12 cellular contexts compared by ENCODE assay signal in the genomic region with DNA sequence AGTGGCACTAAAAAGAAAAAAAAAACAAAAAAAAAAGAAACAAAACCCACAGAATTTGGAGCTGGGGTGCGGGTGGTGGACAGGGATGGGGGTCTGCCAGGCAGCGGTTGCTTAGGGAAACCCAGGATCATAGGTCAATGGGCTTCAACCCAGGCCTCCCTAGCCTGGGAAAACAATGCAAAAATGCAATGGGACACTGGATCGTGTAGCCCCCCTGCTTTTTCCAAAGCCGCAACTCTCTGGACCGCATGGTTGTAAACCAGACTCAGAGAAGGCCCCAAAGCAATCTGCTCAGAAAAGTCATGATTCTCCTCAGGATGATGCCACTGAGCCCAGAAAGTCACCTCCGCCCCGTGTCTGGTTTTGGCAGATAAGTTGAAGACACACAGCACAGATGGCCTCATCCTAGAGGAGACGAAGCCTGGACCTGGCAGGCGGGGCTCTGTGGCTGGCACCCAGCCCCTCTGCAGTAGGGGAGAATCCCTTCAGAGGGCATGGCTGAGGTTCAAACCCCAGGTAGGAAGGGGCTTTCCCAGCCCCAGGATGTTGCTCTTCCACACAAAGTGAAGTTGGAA. TPM values are rescaled to one million over a fixed set of nuclear protein-coding genes. Genes with fewer than 3 reads are reported as not detected.
DNase-seq lines count a peak whose midpoint lies in the region; ATAC-seq and TF ChIP-seq lines count a peak whose summit lies in the region.
"Had no signal": no experiment of that assay in that cellular context is flagged by ENCODE, and none has a peak within 500 bp of the region (broad histone marks: within the 10 kb centered on the region; RNA-seq: fewer than 3 reads in every experiment).

No MANE protein-coding gene starts in this region.

- H3K4me1 ChIP-seq in Caco-2 (peaks cover 11% of the 10 kb centered on the region), right atrium auricular region (peaks cover 0 to 84% of the 10 kb centered on the region in 2 donors)

- CTCF ChIA-PET in Caco-2 (lab: Charles Lee), result interaction anchor here (0.6 to 2.0 kb wide), 2 partner anchors 13 to 329 kb away, joined by 4 to 11 read pairs; partner anchors contain the start of gene DLX1

- H3K4me1 Mint-ChIP-seq in Caco-2 (ENCODE audit: low read depth, unreplicated experiment), result peaks cover 13% of the 10 kb centered on the region

- intact Hi-C loops in Caco-2 (cut with micrococcal nuclease; ENCODE audit: unreplicated experiment), result no loop called here

- DNase-seq in Caco-2 (no peak), NCI-H2171 (lab: John Stamatoyannopoulos, UW) (peak; percentile 26), fibroblast of peridontal ligament (ENCODE audit: extremely low read depth) (peak; percentile 74), right atrium auricular region (ENCODE audit: low spot score) (no peak)
- no peak for DNase-seq in stimulated activated CD4-positive, alpha-beta T cell treated with anti-CD3 and anti-CD28 coated beads, Interleukin-4, amount 100 ng/mL, for 24 hours
- DNase-seq: gastrocnemius medialis, NCI-H2029 treated with DMSO at 0.1 percent for 48 hours had no signal

- H3K4me3 ChIP-seq in Caco-2 (ENCODE audit: low read depth, low read length) (no peak overlapping the region; the same call in 1 of the 2 replicates), right atrium auricular region (no peak overlapping the region)

- H3K27ac Mint-ChIP-seq in Caco-2 (ENCODE audit: unreplicated experiment), result no peak overlapping the region

- no peak for ATAC-seq in activated CD4-positive, CD25-positive, alpha-beta regulatory T cell treated with anti-CD3 and anti-CD28 coated beads, Interleukin-2, amount 50 U/mL, for 24 hours
- ATAC-seq in HG03571 (IDR thresholded peaks at IDR 0.05; ENCODE audit: unreplicated experiment), result no peak
- ATAC-seq: gastrocnemius medialis had no signal

- peak overlapping the region; percentile 71 for H3K4me3 Mint-ChIP-seq in Caco-2 (ENCODE audit: unreplicated experiment)

- no peaks in the 10 kb centered on the region for H3K9me3 Mint-ChIP-seq in Caco-2 (ENCODE audit: unreplicated experiment)
- H3K9me3 Mint-ChIP-seq: T-helper 2 cell treated with Interferon-gamma antibody and Interleukin-4, amounts not matched to agents 5 μg/mL and 100 μg/mL, for 36 hours had no signal

- H3K36me3 ChIP-seq in Caco-2 (ENCODE audit: control insufficient read depth, insufficient read depth, low read length), result no peaks in the 10 kb centered on the region
- H3K36me3 ChIP-seq in right atrium auricular region, result no peaks in the 10 kb centered on the region
- H3K36me3 ChIP-seq: gastrocnemius medialis had no signal

- H3K27me3 ChIP-seq in Caco-2 (replicated peaks; ENCODE audit: control insufficient read depth, insufficient read depth, low read length), result 0 out of 2 replicates have a peak, but pooled peaks cover 2% of the 10 kb centered on the region
- peaks cover 86 to 100% of the 10 kb centered on the region in 2 donors for H3K27me3 ChIP-seq in right atrium auricular region

- H3K27me3 Mint-ChIP-seq in Caco-2 (ENCODE audit: insufficient read depth, unreplicated experiment), result peaks cover 8% of the 10 kb centered on the region

- H3K27ac ChIP-seq in 22Rv1 (peak overlapping the region; percentile 83), right atrium auricular region (no peak overlapping the region)
- H3K27ac ChIP-seq: gastrocnemius medialis had no signal

- BruUV-seq in Caco-2 (replicated peaks; lab: Mats Ljungman, UMichigan), result no TSS peak

- TF ChIP-seq CTCF in 22Rv1 (IDR thresholded peaks at IDR 0.05) (no peak), Caco-2 (IDR thresholded peaks at IDR 0.05; ENCODE audit: insufficient read depth in 1 of 2, low read depth in 1 of 2, low read length in 1 of 2, severe bottlenecking in 1 of 2, unreplicated experiment in 1 of 2) (no peak), right atrium auricular region (IDR thresholded peaks at IDR 0.05) (no peak)

- peaks cover 20% of the 10 kb centered on the region for H3K36me3 Mint-ChIP-seq in Caco-2 (ENCODE audit: insufficient read depth, unreplicated experiment)

- POLR2A ChIA-PET in Caco-2 (lab: Charles Lee), result no interaction called here

- H3K9me3 ChIP-seq in Caco-2 (no peaks in the 10 kb centered on the region), right atrium auricular region (no peaks in the 10 kb centered on the region)
- H3K9me3 ChIP-seq: gastrocnemius medialis had no signal

RNA-seq across cellular contexts. Expression of gene DLX2, which starts 5.1 kb away (rescaled TPM):
- total RNA-seq in Caco-2 (2022), result 0.79 and 0.82 TPM in 2 replicates
- not detected for total RNA-seq in right atrium auricular region
- total RNA-seq: aorta, gastrocnemius medialis had no signal

RNA-seq across cellular contexts. Expression of gene DLX1, which starts 12.3 kb away (rescaled TPM):
- 1.2 TPM in 2 replicates for total RNA-seq in Caco-2 (2022)
- total RNA-seq in right atrium auricular region, result not detected

Comparison
In these comparisons a context has a peak if more than half of its experiments do, and no peak if none do; other contexts are left out.
1. DNase-seq: peak in NCI-H2171 (single experiment) and fibroblast of peridontal ligament (single experiment); none in Caco-2 (0 of 2), stimulated activated CD4-positive, alpha-beta T cell treated with anti-CD3 and anti-CD28 coated beads, Interleukin-4, amount 100 ng/mL, for 24 hours (single experiment) and right atrium auricular region (single experiment).